ENCODE assay signal across 15 cellular contexts in the genomic region with DNA sequence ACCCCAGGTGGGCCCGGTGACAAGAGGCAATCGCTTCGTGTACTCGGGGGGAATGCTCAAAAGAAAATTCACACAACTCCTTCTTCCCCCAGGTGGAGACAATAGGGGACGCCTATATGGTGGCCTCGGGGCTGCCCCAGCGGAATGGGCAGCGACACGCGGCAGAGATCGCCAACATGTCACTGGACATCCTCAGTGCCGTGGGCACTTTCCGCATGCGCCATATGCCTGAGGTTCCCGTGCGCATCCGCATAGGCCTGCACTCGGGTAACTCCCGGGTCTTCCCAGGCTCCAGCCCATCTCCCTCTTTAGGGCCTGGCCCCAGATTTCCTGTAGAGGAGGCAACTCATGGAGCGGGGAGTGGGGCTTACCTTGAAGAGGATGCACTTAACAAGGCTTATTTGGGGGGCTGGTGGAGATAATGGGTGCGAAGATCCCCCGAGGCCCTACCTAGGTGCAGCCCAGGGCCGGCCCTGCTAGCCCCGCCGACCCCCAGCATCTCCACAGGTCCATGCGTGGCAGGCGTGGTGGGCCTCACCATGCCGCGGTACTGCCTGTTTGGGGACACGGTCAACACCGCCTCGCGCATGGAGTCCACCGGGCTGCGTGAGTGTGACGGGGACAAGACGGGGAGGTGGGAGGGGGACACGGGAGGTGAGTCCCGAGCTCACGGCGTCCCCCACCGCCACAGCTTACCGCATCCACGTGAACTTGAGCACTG. TPM values are rescaled to one million over a fixed set of nuclear protein-coding genes. Genes with fewer than 3 reads are reported as not detected.
DNase-seq lines count a peak whose midpoint lies in the region; ATAC-seq and TF ChIP-seq lines count a peak whose summit lies in the region.
"Had no signal": no experiment of that assay in that cellular context is flagged by ENCODE, and none has a peak within 500 bp of the region (broad histone marks: within the 10 kb centered on the region; RNA-seq: fewer than 3 reads in every experiment).

No MANE protein-coding gene starts in this region.

- ATAC-seq in left lung (no peak), GM18517 (IDR thresholded peaks at IDR 0.05; ENCODE audit: unreplicated experiment) (no peak)
- ATAC-seq: stimulated activated memory B cell treated with anti-CD40 and anti-IgM and Interleukin-4, amounts not matched to agents 10 μg/mL and 1 μg/mL and 100 μg/mL, for 72 hours had no signal

- H3K27me3 ChIP-seq in left lung = peaks cover 0 to 47% of the 10 kb centered on the region in 2 donors
- peaks cover 3 to 50% (median 17%) of the 10 kb centered on the region in 3 donors for H3K27me3 ChIP-seq in sigmoid colon

- H3K9me3 ChIP-seq in ES-I3 (ENCODE audit: control insufficient read depth, insufficient read depth, low read length) (no peaks in the 10 kb centered on the region), left lung (no peaks in the 10 kb centered on the region), sigmoid colon (no peaks in the 10 kb centered on the region)
- H3K9me3 ChIP-seq: ascending aorta had no signal

- H3K9ac ChIP-seq in ES-I3 (ENCODE audit: low read depth, low read length) = peak overlapping the region; percentile 73; the same call in 1 of the 2 replicates

- no peak for DNase-seq in astrocyte of the cerebellum (ENCODE audit: low read depth)
- DNase-seq in left lung = no peak
- DNase-seq in sigmoid colon = peak; percentile 45
- no peak for DNase-seq in hepatic stellate cell (ENCODE audit: low spot score)
- DNase-seq in islet precursor cell = no peak
- no peak for DNase-seq in 8988T
- DNase-seq: activated B cell treated with CpG ODN at 0.5 μM for 24 hours; activated T-cell treated with anti-CD3 and anti-CD28 coated beads for 4 hours; CD4-positive, CD25-positive, alpha-beta regulatory T cell; NCI-H510A had no signal

- H3K4me1 ChIP-seq in ES-I3 (ENCODE audit: insufficient read depth, low read length) (no peaks in the 10 kb centered on the region; the same call in 1 of the 2 replicates), left lung (peaks cover 29 to 49% of the 10 kb centered on the region in 2 donors), sigmoid colon (peaks cover 0 to 20% (median 14%) of the 10 kb centered on the region in 4 donors)

- no peak overlapping the region for H3K27ac ChIP-seq in left lung
- H3K27ac ChIP-seq in sigmoid colon = no peak overlapping the region
- H3K27ac ChIP-seq: ascending aorta had no signal

- no peak for TF ChIP-seq POLR2A in sigmoid colon (IDR thresholded peaks at IDR 0.05)

- WGBS in sigmoid colon, 2 donors = 66 to 79% methylated on average over 44 of the region's 44 CpGs

- TF ChIP-seq CTCF in astrocyte of the cerebellum (IDR thresholded peaks at IDR 0.05; ENCODE audit: low read depth, low read length, missing control alignments) (no peak), left lung (IDR thresholded peaks at IDR 0.05) (no peak), sigmoid colon (IDR thresholded peaks at IDR 0.05) (no peak)

- intact Hi-C loops in left lung (cut with DNase I) = no loop called here
- intact Hi-C loops in sigmoid colon (cut with DNase I) = no loop called here

- in situ Hi-C loops in astrocyte of the cerebellum (cut with HindIII; ENCODE audit: low sequenced_read_pairs) = loop anchor here (5.0 kb wide), 1 partner anchor 42 kb away; no protein-coding TSS in a partner anchor

- H3K4me3 ChIP-seq in astrocyte of the cerebellum (ENCODE audit: low read depth, low read length) (peak overlapping the region; percentile 32), left lung (peak overlapping the region; percentile 45 to 47), sigmoid colon (peak overlapping the region in 2 of 4 donors; percentile 29 to 40)

- no peaks in the 10 kb centered on the region for H3K36me3 ChIP-seq in ES-I3 (ENCODE audit: insufficient read depth, low read length)
- no peaks in the 10 kb centered on the region for H3K36me3 ChIP-seq in left lung
- no peaks in the 10 kb centered on the region for H3K36me3 ChIP-seq in sigmoid colon
- H3K36me3 ChIP-seq: ascending aorta had no signal

- TF ChIP-seq EP300 in sigmoid colon (IDR thresholded peaks at IDR 0.05) = no peak

RNA-seq across cellular contexts. Expression of gene GUCY2D, which starts 13.0 kb away (rescaled TPM):
- total RNA-seq in left lung (1 to 10 TPM; 1.1 to 3.4 TPM), sigmoid colon (not detected)
- polyA plus RNA-seq in sigmoid colon = under 1 TPM in 1 of 3 donors, not detected in 2; 0.04 TPM
- total RNA-seq: activated B cell treated with CpG ODN at 0.5 μM for 24 hours; ascending aorta; CD4-positive, CD25-positive, alpha-beta regulatory T cell; neural crest cell had no signal

RNA-seq across cellular contexts. Expression of gene ALOX15B, which starts 23.5 kb away (rescaled TPM):
- 100 to 1,000 TPM in 1 of 2 donors, 10 to 100 TPM in 1; 52.5 to 112 TPM for total RNA-seq in left lung
- total RNA-seq in sigmoid colon = 1 to 10 TPM; 2.8 to 5.3 (median 4.3) TPM
- 1 to 10 TPM; 1.2 to 3.2 (median 1.8) TPM for polyA plus RNA-seq in sigmoid colon
- total RNA-seq: activated B cell treated with CpG ODN at 0.5 μM for 24 hours; CD4-positive, CD25-positive, alpha-beta regulatory T cell; neural crest cell had no signal
- polyA plus RNA-seq: CD4-positive, CD25-positive, alpha-beta regulatory T cell had no signal

Comparison
In these comparisons a context has a peak if more than half of its experiments do, and no peak if none do; other contexts are left out.
1. RNA of gene ALOX15B, which starts 23.5 kb away (total RNA-seq): 52.5 to 112 TPM in left lung; 2.8 to 5.3 TPM in sigmoid colon; every median in the first group is over 4 times any median in the second.